Comparison of ENCODE assay signal across 10 cellular contexts in the genomic region with DNA sequence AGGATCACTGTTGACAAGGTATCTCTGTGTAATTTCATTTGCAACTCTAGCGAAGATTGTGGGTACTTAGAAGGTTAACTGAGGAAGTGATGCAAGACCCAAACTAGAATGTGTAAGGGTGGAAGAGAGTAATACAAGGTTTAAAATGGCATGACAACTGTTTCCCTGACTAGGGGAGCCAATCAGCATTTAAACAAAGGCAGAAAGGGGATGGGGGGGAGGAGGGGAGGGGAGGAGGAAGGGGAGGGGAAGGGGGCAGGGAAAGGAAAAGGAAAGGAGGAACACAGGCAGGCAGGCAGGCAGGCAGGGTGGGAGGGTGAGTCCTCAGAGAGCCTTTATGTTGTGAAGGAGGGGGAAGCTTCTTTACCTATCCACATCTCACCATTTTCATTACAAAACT. TPM values are rescaled to one million over a fixed set of nuclear protein-coding genes. Genes with fewer than 3 reads are reported as not detected.
DNase-seq lines count a peak whose midpoint lies in the region; ATAC-seq and TF ChIP-seq lines count a peak whose summit lies in the region.
"Had no signal": no experiment of that assay in that cellular context is flagged by ENCODE, and none has a peak within 500 bp of the region (broad histone marks: within the 10 kb centered on the region; RNA-seq: fewer than 3 reads in every experiment).

No MANE protein-coding gene starts in this region.

- CTCF ChIA-PET in CD4-positive, alpha-beta memory T cell (lab: Charles Lee; ENCODE audit: partially characterized antibody): interaction anchor here (1.0 to 2.8 kb wide), 6 partner anchors 17 to 459 kb away, joined by 3 to 42 read pairs (median 6); no protein-coding TSS in a partner anchor
- CTCF ChIA-PET in Caco-2 (lab: Charles Lee): interaction anchor here (0.6 to 1.2 kb wide), 3 partner anchors 41 to 341 kb away, joined by 3 to 4 read pairs (median 4); no protein-coding TSS in a partner anchor

- no peaks in the 10 kb centered on the region for H3K27me3 Mint-ChIP-seq in CD4-positive, alpha-beta memory T cell
- H3K27me3 Mint-ChIP-seq in mesothelial cell of epicardium (ENCODE audit: low read depth): no peaks in the 10 kb centered on the region
- H3K27me3 Mint-ChIP-seq in Caco-2 (ENCODE audit: insufficient read depth, unreplicated experiment): no peaks in the 10 kb centered on the region

- intact Hi-C loops in CD4-positive, alpha-beta memory T cell (cut with micrococcal nuclease): no loop called here
- intact Hi-C loops in Caco-2 (cut with micrococcal nuclease; ENCODE audit: unreplicated experiment): loop anchor here (1.0 to 10.0 kb wide), 3 partner anchors 98 to 396 kb away; no protein-coding TSS in a partner anchor

- TF ChIP-seq CTCF in mesothelial cell of epicardium (IDR thresholded peaks at IDR 0.05; ENCODE audit: unreplicated experiment) (no peak), Caco-2 (IDR thresholded peaks at IDR 0.05; ENCODE audit: insufficient read depth in 1 of 2, low read depth in 1 of 2, low read length in 1 of 2, severe bottlenecking in 1 of 2, unreplicated experiment in 1 of 2) (no peak)

- peaks cover 59 to 72% of the 10 kb centered on the region in 2 donors for H3K36me3 Mint-ChIP-seq in CD4-positive, alpha-beta memory T cell
- H3K36me3 Mint-ChIP-seq in activated naive CD4-positive, alpha-beta T cell treated with anti-CD3 and anti-CD28 coated beads, Interleukin-2, amount 50 U/mL, for 72 hours: peaks cover 5 to 6% of the 10 kb centered on the region in 2 donors
- peaks cover 26% of the 10 kb centered on the region for H3K36me3 Mint-ChIP-seq in mesothelial cell of epicardium
- H3K36me3 Mint-ChIP-seq in Caco-2 (ENCODE audit: insufficient read depth, unreplicated experiment): peaks cover 27% of the 10 kb centered on the region

- peaks cover 0 to 2% (median 0%) of the 10 kb centered on the region in 8 donors for H3K9me3 Mint-ChIP-seq in CD4-positive, alpha-beta memory T cell
- H3K9me3 Mint-ChIP-seq in activated naive CD4-positive, alpha-beta T cell treated with anti-CD3 and anti-CD28 coated beads, Interleukin-2, amount 50 U/mL, for 72 hours: no peaks in the 10 kb centered on the region
- H3K9me3 Mint-ChIP-seq in mesothelial cell of epicardium (no peaks in the 10 kb centered on the region), Caco-2 (ENCODE audit: unreplicated experiment) (no peaks in the 10 kb centered on the region)

- H3K4me3 ChIP-seq in CD4-positive, alpha-beta memory T cell (ENCODE audit: low read length in 2 of 2): no peak overlapping the region
- no peak overlapping the region for H3K4me3 ChIP-seq in Caco-2 (ENCODE audit: low read depth, low read length)

- peaks cover 22% of the 10 kb centered on the region for H3K36me3 ChIP-seq in CD4-positive, alpha-beta memory T cell (ENCODE audit: insufficient read depth, low read length)
- no peaks in the 10 kb centered on the region; the same call in 1 of the 2 replicates for H3K36me3 ChIP-seq in Caco-2 (ENCODE audit: control insufficient read depth, insufficient read depth, low read length)

- peak overlapping the region; percentile 43 to 87 (median 84) for H3K27ac Mint-ChIP-seq in CD4-positive, alpha-beta memory T cell
- H3K27ac Mint-ChIP-seq in activated naive CD4-positive, alpha-beta T cell treated with anti-CD3 and anti-CD28 coated beads, Interleukin-2, amount 50 U/mL, for 72 hours: peak overlapping the region; percentile 70 to 81
- H3K27ac Mint-ChIP-seq in mesothelial cell of epicardium: peak overlapping the region; percentile 23
- H3K27ac Mint-ChIP-seq in Caco-2 (ENCODE audit: unreplicated experiment): no peak overlapping the region

- no peak overlapping the region for H3K4me3 Mint-ChIP-seq in CD4-positive, alpha-beta memory T cell
- H3K4me3 Mint-ChIP-seq in mesothelial cell of epicardium (no peak overlapping the region), Caco-2 (ENCODE audit: unreplicated experiment) (no peak overlapping the region)

- DNase-seq in CD4-positive, alpha-beta memory T cell: no peak
- peak; percentile 86 for DNase-seq in MV-4-11 (lab: John Stamatoyannopoulos, UW)
- DNase-seq in activated naive CD4-positive, alpha-beta T cell treated with anti-CD3 and anti-CD28 coated beads, Interleukin-2, amount 50 U/mL, for 72 hours (ENCODE audit: low spot score in 2 of 2): no peak
- DNase-seq in mesothelial cell of epicardium (ENCODE audit: low spot score in 2 of 2, unreplicated experiment in 2 of 2): no peak
- no peak for DNase-seq in Caco-2
- DNase-seq in activated CD4-positive, CD25-positive, alpha-beta regulatory T cell treated with anti-CD3 and anti-CD28 coated beads, Interleukin-2, amount 50 U/mL, for 72 hours: no peak
- no peak for DNase-seq in hepatic stellate cell (ENCODE audit: low spot score)
- DNase-seq in stimulated activated CD4-positive, alpha-beta T cell treated with anti-CD3 and anti-CD28 coated beads, Interleukin-2, amount 100 ng/mL, for 24 hours: no peak
- DNase-seq: activated CD4-positive, alpha-beta T cell treated with anti-CD3 and anti-CD28 coated beads, Interleukin-2, amount 50 U/mL, for 1 hour; NCI-H345 had no signal

- BruUV-seq in Caco-2 (replicated peaks; lab: Mats Ljungman, UMichigan): no TSS peak

- H3K4me1 ChIP-seq in CD4-positive, alpha-beta memory T cell (ENCODE audit: insufficient read depth, low read length): no peaks in the 10 kb centered on the region
- no peaks in the 10 kb centered on the region for H3K4me1 ChIP-seq in Caco-2

- ATAC-seq in activated naive CD4-positive, alpha-beta T cell treated with anti-CD3 and anti-CD28 coated beads, Interleukin-2, amount 50 U/mL, for 72 hours: peak; percentile 44 to 60

- no peaks in the 10 kb centered on the region for H3K9me3 ChIP-seq in CD4-positive, alpha-beta memory T cell (ENCODE audit: control insufficient read depth in 1 of 2, low read length in 2 of 2)
- H3K9me3 ChIP-seq in Caco-2: no peaks in the 10 kb centered on the region

- no peak overlapping the region for H3K27ac ChIP-seq in CD4-positive, alpha-beta memory T cell (ENCODE audit: low read depth, low read length)

- POLR2A ChIA-PET in CD4-positive, alpha-beta memory T cell (lab: Charles Lee; ENCODE audit: partially characterized antibody): no interaction called here
- POLR2A ChIA-PET in Caco-2 (lab: Charles Lee): no interaction called here

- peaks cover 10 to 22% (median 15%) of the 10 kb centered on the region in 4 donors for H3K4me1 Mint-ChIP-seq in CD4-positive, alpha-beta memory T cell
- H3K4me1 Mint-ChIP-seq in mesothelial cell of epicardium: peaks cover 14% of the 10 kb centered on the region
- no peaks in the 10 kb centered on the region for H3K4me1 Mint-ChIP-seq in Caco-2 (ENCODE audit: low read depth, unreplicated experiment)

- H3K27me3 ChIP-seq in CD4-positive, alpha-beta memory T cell (ENCODE audit: insufficient read depth, low read length): no peaks in the 10 kb centered on the region
- H3K27me3 ChIP-seq in Caco-2 (replicated peaks; ENCODE audit: control insufficient read depth, insufficient read depth, low read length): no peaks in the 10 kb centered on the region

RNA-seq across cellular contexts. Expression of a gene that starts 31.1 kb away (rescaled TPM):
- 10 to 100 TPM; 26.3 to 32.6 TPM for total RNA-seq in CD4-positive, alpha-beta memory T cell
- 10 to 100 TPM in 1 of 2 donors, 1 to 10 TPM in 1; 4.4 to 10.7 TPM for polyA plus RNA-seq in CD4-positive, alpha-beta memory T cell
- total RNA-seq in activated naive CD4-positive, alpha-beta T cell treated with anti-CD3 and anti-CD28 coated beads, Interleukin-2, amount 50 U/mL, for 72 hours: 10 to 100 TPM; 21.1 to 34.6 TPM
- total RNA-seq in mesothelial cell of epicardium (38.5 to 42.7 TPM (median 40.8 TPM) in 3 replicates), Caco-2 (2022) (17.1 and 18.0 TPM in 2 replicates)

RNA-seq across cellular contexts. Expression of a gene that starts 44.3 kb away (rescaled TPM):
- 10 to 100 TPM; 42.1 to 52.5 TPM for total RNA-seq in CD4-positive, alpha-beta memory T cell
- polyA plus RNA-seq in CD4-positive, alpha-beta memory T cell: 100 to 1,000 TPM; 103 to 175 TPM
- total RNA-seq in activated naive CD4-positive, alpha-beta T cell treated with anti-CD3 and anti-CD28 coated beads, Interleukin-2, amount 50 U/mL, for 72 hours: 100 to 1,000 TPM in 1 of 2 donors, 10 to 100 TPM in 1; 90.2 to 146 TPM
- total RNA-seq in mesothelial cell of epicardium: 84.5 to 94.3 TPM (median 84.5 TPM) in 3 replicates
- total RNA-seq in Caco-2 (2022): 101 TPM in 2 replicates
